In the genomic region with DNA sequence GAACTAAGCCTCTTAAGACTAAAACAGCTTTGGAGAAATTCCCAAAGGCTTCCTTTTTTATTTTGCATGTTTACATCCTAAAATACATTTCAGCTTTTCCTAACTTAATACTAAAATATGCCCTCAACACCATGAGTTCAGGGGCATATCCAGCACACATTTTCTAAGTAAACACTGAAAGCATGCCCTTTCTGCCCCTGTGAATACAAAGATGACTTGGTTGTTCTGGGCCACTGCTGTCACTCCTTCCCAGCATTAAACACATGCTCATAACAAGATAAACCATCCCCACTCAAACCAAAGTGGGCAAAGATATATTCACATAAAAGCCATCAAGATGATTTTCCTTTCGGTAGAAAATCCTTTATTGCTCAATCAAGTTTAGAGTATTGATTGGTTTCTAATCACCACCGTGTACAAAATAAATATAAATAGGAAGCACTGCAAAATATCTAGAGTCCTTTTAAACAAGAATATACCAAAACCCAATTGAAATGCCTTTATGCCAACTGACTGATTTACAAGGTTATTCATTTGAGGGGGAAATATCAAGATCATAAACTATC, we compare ENCODE assay signal across 14 cellular contexts. TPM values are rescaled to one million over a fixed set of nuclear protein-coding genes. Genes with fewer than 3 reads are reported as not detected.
DNase-seq lines count a peak whose midpoint lies in the region; ATAC-seq, FAIRE-seq and TF ChIP-seq lines count a peak whose summit lies in the region.
"Had no signal": no experiment of that assay in that cellular context is flagged by ENCODE, and none has a peak within 500 bp of the region (broad histone marks: within the 10 kb centered on the region; RNA-seq: fewer than 3 reads in every experiment).

No MANE protein-coding gene starts in this region.

- H3K14ac ChIP-seq in H1 (ENCODE audit: insufficient read length) = no peak overlapping the region

- no peak overlapping the region for H3K4ac ChIP-seq in H1 (replicated peaks; ENCODE audit: insufficient read length, low read depth, low read length)

- H2AK5ac ChIP-seq in H1 (ENCODE audit: low read depth, low read length) = no peak overlapping the region

- no peak for ATAC-seq in activated CD8-positive, alpha-beta memory T cell treated with anti-CD3 and anti-CD28 coated beads, Interleukin-2, amount 10 ng/mL, durations not matched to agents 7 days and 5 days
- ATAC-seq in GM21717 (IDR thresholded peaks at IDR 0.05; ENCODE audit: unreplicated experiment) (no peak), HG03025 (IDR thresholded peaks at IDR 0.05; ENCODE audit: low FRiP score, unreplicated experiment) (no peak)

- peaks cover 19% of the 10 kb centered on the region for H3K36me3 Mint-ChIP-seq in activated CD8-positive, alpha-beta memory T cell treated with anti-CD3 and anti-CD28 coated beads, Interleukin-2, amount 10 ng/mL, durations not matched to agents 7 days and 5 days

- no peak overlapping the region for H3K27ac ChIP-seq in H1 (ENCODE audit: low read depth, low read length)
- H3K27ac ChIP-seq: ovary had no signal

- H3K4me1 ChIP-seq in NT2/D1 (ENCODE audit: insufficient read depth, insufficient read length) = peaks cover 5% of the 10 kb centered on the region
- peaks cover 0 to 3% (median 0%) of the 10 kb centered on the region in 4 experiments; a peak in 3 of 7 replicates for H3K4me1 ChIP-seq in H1 (replicated peaks in 1 of 4; ENCODE audit: control insufficient read depth in 3 of 4, insufficient read depth in 4 of 4, low read length in 3 of 4)

- H3K27me3 ChIP-seq in NT2/D1 (ENCODE audit: insufficient read depth, insufficient read length) = no peaks in the 10 kb centered on the region
- H3K27me3 ChIP-seq in H1 (replicated peaks in 1 of 4; ENCODE audit: control insufficient read depth in 3 of 4, extremely low read depth in 1 of 4, insufficient read depth in 3 of 4, low read length in 3 of 4) = no peaks in the 10 kb centered on the region
- H3K27me3 ChIP-seq: ovary had no signal

- H3K4me1 Mint-ChIP-seq in activated CD8-positive, alpha-beta memory T cell treated with anti-CD3 and anti-CD28 coated beads, Interleukin-2, amount 10 ng/mL, durations not matched to agents 7 days and 5 days = peaks cover 65% of the 10 kb centered on the region

- POLR2A ChIA-PET in H1 (lab: Charles Lee; ENCODE audit: partially characterized antibody) = interaction anchor here (0.8 to 10.1 kb wide), 5 partner anchors 8 to 18 kb away, joined by 3 to 215 read pairs (median 8); partner anchors contain the start of gene PARP2

- H3K56ac ChIP-seq in H1 (replicated peaks; ENCODE audit: insufficient read length, low read depth, low read length) = no peak overlapping the region

- no peak for FAIRE-seq in H1 (lab: Jason Lieb, UNC)

- no peak overlapping the region for H2BK15ac ChIP-seq in H1 (ENCODE audit: low read length)

- H3K27me3 Mint-ChIP-seq in activated CD8-positive, alpha-beta memory T cell treated with anti-CD3 and anti-CD28 coated beads, Interleukin-2, amount 10 ng/mL, durations not matched to agents 7 days and 5 days = no peaks in the 10 kb centered on the region

- no peak for TF ChIP-seq POLR2A in H1 (IDR thresholded peaks at IDR 0.05; ENCODE audit: control extremely low read depth in 1 of 2, low read depth in 2 of 2, low read length in 2 of 2)

- peak overlapping the region; percentile 55 for H3K4me3 Mint-ChIP-seq in activated CD8-positive, alpha-beta memory T cell treated with anti-CD3 and anti-CD28 coated beads, Interleukin-2, amount 10 ng/mL, durations not matched to agents 7 days and 5 days

- no peak overlapping the region for H2BK120ac ChIP-seq in H1 (replicated peaks; ENCODE audit: low read depth, low read length)

- no peak overlapping the region for H4K8ac ChIP-seq in H1 (ENCODE audit: extremely low read depth, insufficient read depth, low read length)

- no peak overlapping the region for H4K91ac ChIP-seq in H1 (replicated peaks; ENCODE audit: insufficient read length, low read length)

- peaks cover 23 to 73% of the 10 kb centered on the region in 2 experiments for H3K79me2 ChIP-seq in H1 (ENCODE audit: control insufficient read depth in 1 of 2, insufficient read depth in 2 of 2, low read length in 2 of 2)

- TF ChIP-seq CTCF in H1 (IDR thresholded peaks at IDR 0.05; ENCODE audit: control extremely low read depth in 1 of 3, insufficient read depth in 1 of 3, low read depth in 1 of 3, low read length in 3 of 3) = no peak
- no peak for TF ChIP-seq CTCF in retinal pigment epithelial cell (conservative IDR thresholded peaks at IDR 0.05; ENCODE audit: low read depth, low read length)

- H3K23ac ChIP-seq in H1 (ENCODE audit: insufficient read length) = no peak overlapping the region

- 67% methylated on average over 2 of the region's 2 CpGs; no CpG with 5 or more reads in 1 of the 2 experiments for WGBS in H1 (ENCODE audit: extremely low coverage in 1 of 2, insufficient coverage in 1 of 2, insufficient read length in 1 of 2, insufficient replicate concordance in 2 of 2, low coverage in 1 of 2, low lambda C conversion rate in 2 of 2, missing lambda C conversion rate in 1 of 2), 2 experiments

- 0 out of 2 replicates have a peak, but pooled peaks cover 2% of the 10 kb centered on the region for H3K23me2 ChIP-seq in H1 (ENCODE audit: low read depth, low read length)

- peaks cover 43% of the 10 kb centered on the region for H3K36me3 ChIP-seq in NT2/D1 (ENCODE audit: insufficient read depth, insufficient read length, low read length)
- H3K36me3 ChIP-seq in H1 (ENCODE audit: control insufficient read depth in 2 of 4, insufficient read depth in 4 of 4, low read length in 3 of 4) = peaks cover 4 to 25% (median 18%) of the 10 kb centered on the region in 4 experiments
- H3K36me3 ChIP-seq: ovary had no signal

- peak overlapping the region; percentile 67 for H3K27ac Mint-ChIP-seq in activated CD8-positive, alpha-beta memory T cell treated with anti-CD3 and anti-CD28 coated beads, Interleukin-2, amount 10 ng/mL, durations not matched to agents 7 days and 5 days

- H3K9ac ChIP-seq in NT2/D1 (ENCODE audit: insufficient read length, low read depth) = peak overlapping the region; percentile 44
- peak overlapping the region in 1 of 4 experiments; percentile 49; a peak in 2 of 7 replicates for H3K9ac ChIP-seq in H1 (replicated peaks in 1 of 4; ENCODE audit: extremely low read depth in 1 of 4, low read depth in 3 of 4, low read length in 3 of 4)

- no peak for TF ChIP-seq RAD21 in H1 (IDR thresholded peaks at IDR 0.05 in 1 of 2, conservative IDR thresholded peaks at IDR 0.05 in 1 of 2; ENCODE audit: low read depth in 2 of 2, low read length in 2 of 2)

- H2BK5ac ChIP-seq in H1 (ENCODE audit: low read depth, low read length) = no peak overlapping the region; the same call in 1 of the 2 replicates

- no peak for DNase-seq in activated CD8-positive, alpha-beta memory T cell treated with anti-CD3 and anti-CD28 coated beads, Interleukin-2, amount 10 ng/mL, durations not matched to agents 7 days and 5 days
- DNase-seq in activated CD8-positive, alpha-beta memory T cell treated with anti-CD3 and anti-CD28 coated beads, Interleukin-2, amount 50 U/mL, for 48 hours = no peak
- DNase-seq in NT2/D1 (ENCODE audit: low read depth, low spot score) (no peak), H1 (ENCODE audit: low read depth in 1 of 2, low spot score in 2 of 2) (no peak), retinal pigment epithelial cell (ENCODE audit: low read depth) (no peak)
- no peak for DNase-seq in stimulated activated CD8-positive, alpha-beta memory T cell treated with anti-CD3 and anti-CD28 coated beads, Interleukin-4, amount 100 ng/mL, for 48 hours
- DNase-seq: activated CD8-positive, alpha-beta memory T cell treated with anti-CD3 and anti-CD28 coated beads, Interleukin-2, amount 50 U/mL, for 4 hours; cortex of kidney; hypothalamus; NCI-H1105 treated with DMSO at 0.1 percent for 48 hours; ovary; SHP77 had no signal

- CTCF ChIA-PET in activated CD8-positive, alpha-beta memory T cell treated with anti-CD3 and anti-CD28 coated beads, Interleukin-2, amount 10 ng/mL, durations not matched to agents 7 days and 5 days (lab: Charles Lee) = interaction anchor here (1.8 to 5.8 kb wide), 2 partner anchors 10 to 84 kb away, joined by 4 to 67 read pairs; partner anchors contain the start of gene PARP2
- CTCF ChIA-PET in H1 (lab: Charles Lee; ENCODE audit: partially characterized antibody) = interaction anchor here (1.2 kb wide), 1 partner anchor 12 kb away, joined by 3 read pairs; the partner anchor contains the start of gene PARP2

- H4K5ac ChIP-seq in H1 (ENCODE audit: insufficient read length, low read depth, low read length) = no peak overlapping the region

- no peak overlapping the region for H3K18ac ChIP-seq in H1 (ENCODE audit: extremely low read depth, low read length)

- no peaks in the 10 kb centered on the region for H3K9me3 Mint-ChIP-seq in activated CD8-positive, alpha-beta memory T cell treated with anti-CD3 and anti-CD28 coated beads, Interleukin-2, amount 10 ng/mL, durations not matched to agents 7 days and 5 days (ENCODE audit: low read depth)

- H3K9me3 ChIP-seq in NT2/D1 (ENCODE audit: insufficient read depth, low read length) = no peaks in the 10 kb centered on the region
- no peaks in the 10 kb centered on the region for H3K9me3 ChIP-seq in H1 (ENCODE audit: insufficient read depth in 2 of 2, low read depth in 1 of 2, low read length in 1 of 2)
- H3K9me3 ChIP-seq: ovary had no signal

- TF ChIP-seq EP300 in H1 (IDR thresholded peaks at IDR 0.05; ENCODE audit: borderline replicate concordance in 1 of 2, low read depth in 2 of 2, low read length in 2 of 2) = no peak

- H3K4me2 ChIP-seq in H1 (ENCODE audit: insufficient read depth in 1 of 2, low read depth in 2 of 2, low read length in 2 of 2) = peak overlapping the region; percentile 61 to 71

- H2BK12ac ChIP-seq in H1 (ENCODE audit: low read depth, low read length) = no peak overlapping the region

- no peaks in the 10 kb centered on the region for H3K79me1 ChIP-seq in H1 (ENCODE audit: low read depth, low read length)

- H3K4me3 ChIP-seq in NT2/D1 (ENCODE audit: insufficient read length, low read depth) (peak overlapping the region; percentile 19), H1 (ENCODE audit: extremely low read depth in 1 of 4, insufficient read depth in 2 of 4, low read depth in 3 of 4, low read length in 4 of 4) (peak overlapping the region; percentile 0 to 98 (median 54); a peak in 7 of 8 replicates), retinal pigment epithelial cell (ENCODE audit: low read length) (peak overlapping the region; percentile 29)
- H3K4me3 ChIP-seq: ovary had no signal

- peaks cover 5 to 7% of the 10 kb centered on the region in 2 experiments for H4K20me1 ChIP-seq in H1 (replicated peaks in 1 of 2; ENCODE audit: control insufficient read depth in 1 of 2, insufficient read depth in 2 of 2, low read length in 2 of 2)

- no peak overlapping the region for H2AFZ ChIP-seq in H1 (ENCODE audit: low read length)

- H2BK20ac ChIP-seq in H1 (ENCODE audit: low read length) = no peak overlapping the region

RNA-seq across cellular contexts. Expression of gene CCNB1IP1, which starts 1.9 kb away (rescaled TPM):
- 10 to 100 TPM; 39.0 to 39.5 TPM for total RNA-seq in activated CD8-positive, alpha-beta memory T cell treated with anti-CD3 and anti-CD28 coated beads, Interleukin-2, amount 10 ng/mL, durations not matched to agents 7 days and 5 days
- total RNA-seq in H1 (2021; fragmentation: NEBNext Ultra II Directional; extraction: Animal tissue kit (Norgen Biotek cat#: 25700)) = 156 and 173 TPM in 2 replicates
- polyA plus RNA-seq in H1 (2011; rRNA removed) = 180 and 277 TPM in 2 replicates
- polyA plus RNA-seq in H1 (2011; cell fraction: cytosol; rRNA removed) = 237 TPM
- 78.5 TPM for polyA plus RNA-seq in H1 (2011; cell fraction: nucleus; rRNA removed)
- 150 to 356 TPM (median 172 TPM) in 4 replicates for polyA plus RNA-seq in H1 (2012, experiment 1 of 2)
- polyA plus RNA-seq in H1 (2012, experiment 2 of 2) = 61.9 TPM
- 174 TPM for polyA plus RNA-seq in H1 (2013, experiment 1 of 2)
- 170 TPM for polyA plus RNA-seq in H1 (2013, experiment 2 of 2)
- polyA minus RNA-seq in H1 (2011; rRNA and poly(A)+ RNA removed) = 213 and 223 TPM in 2 replicates
- 99.5 TPM for polyA minus RNA-seq in H1 (2011; cell fraction: cytosol; rRNA and poly(A)+ RNA removed)
- polyA minus RNA-seq in H1 (2011; cell fraction: nucleus; rRNA and poly(A)+ RNA removed) = 119 TPM

RNA-seq across cellular contexts. Expression of gene PARP2, which starts 12.3 kb away (rescaled TPM):
- total RNA-seq in activated CD8-positive, alpha-beta memory T cell treated with anti-CD3 and anti-CD28 coated beads, Interleukin-2, amount 10 ng/mL, durations not matched to agents 7 days and 5 days = 10 to 100 TPM; 32.6 to 38.4 TPM
- total RNA-seq in H1 (2021; fragmentation: NEBNext Ultra II Directional; extraction: Animal tissue kit (Norgen Biotek cat#: 25700)) = 41.7 and 42.9 TPM in 2 replicates
- 14.8 and 27.7 TPM in 2 replicates for polyA plus RNA-seq in H1 (2011; rRNA removed)
- polyA plus RNA-seq in H1 (2011; cell fraction: cytosol; rRNA removed) = 28.0 TPM
- polyA plus RNA-seq in H1 (2011; cell fraction: nucleus; rRNA removed) = 17.3 TPM
- 35.2 to 52.0 TPM (median 39.6 TPM) in 4 replicates for polyA plus RNA-seq in H1 (2012, experiment 1 of 2)
- 5.5 TPM for polyA plus RNA-seq in H1 (2012, experiment 2 of 2)
- 26.4 TPM for polyA plus RNA-seq in H1 (2013, experiment 1 of 2)
- 25.2 TPM for polyA plus RNA-seq in H1 (2013, experiment 2 of 2)
- polyA minus RNA-seq in H1 (2011; rRNA and poly(A)+ RNA removed) = 14.5 and 20.9 TPM in 2 replicates
- 11.4 TPM for polyA minus RNA-seq in H1 (2011; cell fraction: cytosol; rRNA and poly(A)+ RNA removed)
- 16.0 TPM for polyA minus RNA-seq in H1 (2011; cell fraction: nucleus; rRNA and poly(A)+ RNA removed)

RNA-seq across cellular contexts. Expression of gene TTC5, which starts 25.4 kb away (rescaled TPM):
- 10 to 100 TPM; 22.4 to 24.4 TPM for total RNA-seq in activated CD8-positive, alpha-beta memory T cell treated with anti-CD3 and anti-CD28 coated beads, Interleukin-2, amount 10 ng/mL, durations not matched to agents 7 days and 5 days
- total RNA-seq in H1 (2021; fragmentation: NEBNext Ultra II Directional; extraction: Animal tissue kit (Norgen Biotek cat#: 25700)) = 18.0 and 20.7 TPM in 2 replicates
- polyA plus RNA-seq in H1 (2011; rRNA removed) = 6.4 and 9.1 TPM in 2 replicates
- polyA plus RNA-seq in H1 (2011; cell fraction: cytosol; rRNA removed) = 8.1 TPM
- polyA plus RNA-seq in H1 (2011; cell fraction: nucleus; rRNA removed) = 8.2 TPM
- polyA plus RNA-seq in H1 (2012, experiment 1 of 2) = 11.7 to 18.0 TPM (median 13.5 TPM) in 4 replicates
- 5.4 TPM for polyA plus RNA-seq in H1 (2012, experiment 2 of 2)
- polyA plus RNA-seq in H1 (2013, experiment 1 of 2) = 7.3 TPM
- 8.1 TPM for polyA plus RNA-seq in H1 (2013, experiment 2 of 2)
- polyA minus RNA-seq in H1 (2011; rRNA and poly(A)+ RNA removed) = 24.2 and 26.9 TPM in 2 replicates
- 12.9 TPM for polyA minus RNA-seq in H1 (2011; cell fraction: cytosol; rRNA and poly(A)+ RNA removed)
- 21.9 TPM for polyA minus RNA-seq in H1 (2011; cell fraction: nucleus; rRNA and poly(A)+ RNA removed)
